ENCODE assay signal across 9 cellular contexts in the genomic region with DNA sequence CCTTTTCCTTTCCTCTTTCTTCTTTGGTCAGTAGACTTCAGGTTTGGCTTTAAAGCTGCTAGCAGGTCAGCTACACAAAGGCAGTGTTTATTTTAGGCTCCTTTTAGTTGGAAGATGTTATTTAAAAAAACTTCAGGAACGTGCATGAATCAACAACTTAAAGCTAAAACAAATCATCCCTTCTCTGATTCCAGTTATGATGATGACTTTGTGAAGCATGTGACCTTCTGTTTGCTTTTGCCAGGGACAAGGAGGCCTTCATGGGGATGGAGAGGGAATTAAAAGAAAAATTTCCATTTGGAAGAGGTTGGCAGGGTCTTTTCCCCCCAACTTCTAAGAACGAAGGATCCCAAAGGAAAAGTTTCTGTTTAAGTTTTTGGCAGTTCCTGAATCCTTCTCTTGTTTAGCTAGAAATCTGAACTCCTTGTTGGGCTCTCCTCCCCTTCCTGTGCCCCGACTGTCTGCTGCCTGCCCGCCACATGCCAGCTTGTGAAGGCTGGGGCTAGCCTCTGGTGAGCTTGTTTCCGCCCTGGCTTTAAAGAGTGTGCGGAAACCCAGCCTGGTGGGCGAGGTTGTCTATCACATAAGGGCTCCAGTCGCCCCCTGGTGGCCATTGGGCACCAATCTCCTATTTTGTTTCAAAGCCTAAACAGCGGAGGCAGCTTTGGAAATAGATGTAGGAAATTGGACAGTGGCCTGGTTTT. TPM values are rescaled to one million over a fixed set of nuclear protein-coding genes. Genes with fewer than 3 reads are reported as not detected.
DNase-seq lines count a peak whose midpoint lies in the region; ATAC-seq and TF ChIP-seq lines count a peak whose summit lies in the region.
"Had no signal": no experiment of that assay in that cellular context is flagged by ENCODE, and none has a peak within 500 bp of the region (broad histone marks: within the 10 kb centered on the region; RNA-seq: fewer than 3 reads in every experiment).

No MANE protein-coding gene starts in this region.

- H4K20me1 ChIP-seq in KMS-11 (ENCODE audit: insufficient read depth) (no peaks in the 10 kb centered on the region), fibroblast of lung (ENCODE audit: control insufficient read depth, extremely low read depth, insufficient read depth, low read length) (no peaks in the 10 kb centered on the region)

- DNase-seq in GM06990 (ENCODE audit: extremely low read depth, insufficient read length) (no peak), RPMI8226 (peak; percentile 91), fibroblast of lung (ENCODE audit: low read depth in 2 of 2) (peak; percentile 70 to 84), stromal cell of bone marrow (ENCODE audit: low read depth) (peak; percentile 79)
- DNase-seq in activated T-helper 1 cell treated with anti-CD3 and anti-CD28 coated beads, Interleukin-2, amount 50 U/mL, for 16 hours (ENCODE audit: low read depth in 1 of 2, low spot score in 1 of 2), result peak; percentile 83 to 85

- H3K4me1 ChIP-seq in KMS-11 (ENCODE audit: low read depth, poor library complexity, severe bottlenecking) (peaks cover 3% of the 10 kb centered on the region), fibroblast of lung (ENCODE audit: control insufficient read depth, extremely low read depth, insufficient read depth, low read length) (peaks cover 5% of the 10 kb centered on the region), neutrophil (ENCODE audit: control insufficient read depth in 1 of 2, insufficient read depth in 1 of 2, low read depth in 1 of 2, low read length in 1 of 2) (peaks cover 22 to 38% of the 10 kb centered on the region in 2 experiments)

- H3K9me3 ChIP-seq in fibroblast of lung (ENCODE audit: control insufficient read depth, insufficient read depth, low read depth, low read length) (no peaks in the 10 kb centered on the region), neutrophil (no peaks in the 10 kb centered on the region)

- H3K9ac ChIP-seq in KMS-11, result no peak overlapping the region
- H3K9ac ChIP-seq in fibroblast of lung (ENCODE audit: insufficient read depth, low read length), result no peak overlapping the region

- no peak overlapping the region for H3K27ac ChIP-seq in KMS-11
- H3K27ac ChIP-seq in fibroblast of lung (ENCODE audit: insufficient read depth, low read length), result peak overlapping the region; percentile 59
- H3K27ac ChIP-seq in neutrophil, result no peak overlapping the region

- ATAC-seq in HG03520 (IDR thresholded peaks at IDR 0.05; ENCODE audit: unreplicated experiment), result no peak

- H3K79me2 ChIP-seq in KMS-11 (ENCODE audit: insufficient read depth, low read depth), result no peaks in the 10 kb centered on the region
- peaks cover 7% of the 10 kb centered on the region for H3K79me2 ChIP-seq in fibroblast of lung (ENCODE audit: control insufficient read depth, insufficient read depth, low read length)

- TF ChIP-seq CTCF in GM06990 (IDR thresholded peaks at IDR 0.05; ENCODE audit: insufficient read depth, low read length, poor library complexity, severe bottlenecking), result peak; percentile 80
- TF ChIP-seq CTCF in KMS-11 (conservative IDR thresholded peaks at IDR 0.05; ENCODE audit: low read depth, low read length), result peak; percentile 100
- TF ChIP-seq CTCF in fibroblast of lung (conservative IDR thresholded peaks at IDR 0.05 in 1 of 2, IDR thresholded peaks at IDR 0.05 in 1 of 2; ENCODE audit: low read depth in 1 of 2, low read length in 2 of 2), result peak; percentile 82 to 87
- peak; percentile 81 for TF ChIP-seq CTCF in neutrophil (IDR thresholded peaks at IDR 0.05)

- H2AFZ ChIP-seq in KMS-11 (ENCODE audit: low read depth) (no peak overlapping the region), fibroblast of lung (ENCODE audit: low read length) (no peak overlapping the region)

- H3K36me3 ChIP-seq in GM06990 (ENCODE audit: control insufficient read depth, insufficient read depth, low read length) (peaks cover 7% of the 10 kb centered on the region), KMS-11 (ENCODE audit: insufficient read depth) (peaks cover 12% of the 10 kb centered on the region; the same call in 1 of the 2 replicates), fibroblast of lung (ENCODE audit: control insufficient read depth, insufficient read depth, low read length) (peaks cover 43% of the 10 kb centered on the region), neutrophil (no peaks in the 10 kb centered on the region)

- H3K27me3 ChIP-seq in GM06990 (replicated peaks; ENCODE audit: control insufficient read depth, insufficient read depth, low read length) (no peaks in the 10 kb centered on the region), KMS-11 (ENCODE audit: insufficient read depth, low read depth) (no peaks in the 10 kb centered on the region), fibroblast of lung (ENCODE audit: control insufficient read depth, insufficient read depth, low read length) (no peaks in the 10 kb centered on the region), neutrophil (peaks cover 5% of the 10 kb centered on the region)

- H3K4me2 ChIP-seq in KMS-11 (no peak overlapping the region), fibroblast of lung (ENCODE audit: extremely low read depth, insufficient read depth, low read length) (peak overlapping the region; percentile 20)

- no peak overlapping the region for H3K4me3 ChIP-seq in GM06990 (replicated peaks; ENCODE audit: low read depth, low read length)
- no peak overlapping the region for H3K4me3 ChIP-seq in KMS-11 (IDR thresholded peaks at IDR 0.05; ENCODE audit: insufficient read depth, low read depth, low read length)
- H3K4me3 ChIP-seq in fibroblast of lung (replicated peaks in 1 of 4; ENCODE audit: control extremely low read depth in 1 of 4, insufficient read depth in 1 of 4, low read depth in 3 of 4, low read length in 4 of 4), result no peak overlapping the region
- H3K4me3 ChIP-seq in neutrophil (ENCODE audit: low read depth in 1 of 2, low read length in 1 of 2), result peak overlapping the region in 1 of 2 experiments; percentile 23

RNA-seq across cellular contexts. Expression of gene ATP8B2, which starts 9.5 kb away (rescaled TPM):
- 177 and 205 TPM in 2 replicates for total RNA-seq in fibroblast of lung
- 96.7 and 101 TPM in 2 replicates for polyA plus RNA-seq in fibroblast of lung
- polyA plus RNA-seq in fibroblast of lung (2012), result 63.0 and 67.4 TPM in 2 replicates
- 171 and 175 TPM in 2 replicates for polyA minus RNA-seq in fibroblast of lung (ENCODE audit: low replicate concordance)

RNA-seq across cellular contexts. Expression of gene AQP10, which starts 13.9 kb away (rescaled TPM):
- not detected in 2 replicates for total RNA-seq in fibroblast of lung
- polyA plus RNA-seq in fibroblast of lung, result not detected in 2 replicates
- polyA plus RNA-seq in fibroblast of lung (2012), result not detected in 2 replicates
- polyA minus RNA-seq in fibroblast of lung (ENCODE audit: low replicate concordance), result not detected in 2 replicates
- total RNA-seq: skeletal muscle tissue had no signal
